8 cellular contexts compared by ENCODE assay signal in genomic region chr4:139030614-139031235, GRCh38. TPM values are rescaled to one million over a fixed set of nuclear protein-coding genes. Genes with fewer than 3 reads are reported as not detected.
A peak's percentile ranks its signal among the peaks of the same experiment; 100 is the strongest.
DNase-seq lines count a peak whose midpoint lies in the region; ATAC-seq and TF ChIP-seq lines count a peak whose summit lies in the region.

No MANE protein-coding gene starts in this region.

- BruUV-seq in mammary epithelial cell (replicated peaks; lab: Mats Ljungman, UMichigan): no TSS peak

- H3K36me3 ChIP-seq in WERI-Rb-1 (peaks cover 6% of the 10 kb centered on the region), mammary epithelial cell (ENCODE audit: insufficient read depth, low read length) (no peaks in the 10 kb centered on the region)

- H3K4me3 ChIP-seq in WERI-Rb-1 (ENCODE audit: low read depth, low read length): no peak overlapping the region
- no peak overlapping the region for H3K4me3 ChIP-seq in mammary epithelial cell (replicated peaks in 1 of 3; ENCODE audit: insufficient read depth in 1 of 3, low read depth in 2 of 3, low read length in 3 of 3)

- no peaks in the 10 kb centered on the region for H3K9me3 ChIP-seq in WERI-Rb-1 (ENCODE audit: severe bottlenecking)
- no peaks in the 10 kb centered on the region for H3K9me3 ChIP-seq in mammary epithelial cell (replicated peaks; ENCODE audit: insufficient read depth, low read length)

- H4K20me1 ChIP-seq in mammary epithelial cell (ENCODE audit: insufficient read depth, low read length): peaks cover 2% of the 10 kb centered on the region

- H3K4me2 ChIP-seq in mammary epithelial cell (ENCODE audit: insufficient read depth, low read depth, low read length): no peak overlapping the region

- intact Hi-C loops in mammary epithelial cell (cut with micrococcal nuclease): loop anchor here (1.0 to 5.0 kb wide), 6 partner anchors 14 to 266 kb away; partner anchors contain the start of genes ELF2 and MGARP

- dilution Hi-C loops in mammary epithelial cell (cut with HindIII; ENCODE audit: low sequenced_read_pairs): no loop called here

- H3K79me2 ChIP-seq in mammary epithelial cell (ENCODE audit: insufficient read depth, low read length): peaks cover 92% of the 10 kb centered on the region

- CTCF ChIA-PET in mammary epithelial cell (lab: Charles Lee; ENCODE audit: low non-redundant PET): interaction anchor here (0.5 to 0.8 kb wide), 15 partner anchors 8 to 598 kb away, joined by 3 to 36 read pairs (median 4); no protein-coding TSS in a partner anchor

- in situ Hi-C loops in mammary epithelial cell (cut with MboI; ENCODE audit: low sequenced_read_pairs in 2 of 2): no loop called here

- 43% methylated on average over 14 of the region's 14 CpGs for WGBS in mammary epithelial cell (ENCODE audit: low coverage, missing lambda C conversion rate)

- H3K27ac ChIP-seq in WERI-Rb-1 (no peak overlapping the region), mammary epithelial cell (ENCODE audit: insufficient read depth, low read depth, low read length) (no peak overlapping the region)

- TF ChIP-seq CTCF in WERI-Rb-1 (IDR thresholded peaks at IDR 0.05; ENCODE audit: low read depth, low read length): peak; percentile 93
- peak; percentile 82 to 93 for TF ChIP-seq CTCF in mammary epithelial cell (conservative IDR thresholded peaks at IDR 0.05 in 1 of 2, IDR thresholded peaks at IDR 0.05 in 1 of 2; ENCODE audit: extremely low read depth in 1 of 2, insufficient read depth in 1 of 2, low read depth in 1 of 2, low read length in 2 of 2)

- H3K9ac ChIP-seq in mammary epithelial cell (ENCODE audit: insufficient read depth, low read length): no peak overlapping the region

- DNase-seq in SIG-M5 treated with dmso at 0.1 percent for 504 hours (lab: John Stamatoyannopoulos, UW; ENCODE audit: unreplicated experiment): peak; percentile 61
- DNase-seq in SIG-M5 (lab: John Stamatoyannopoulos, UW): no peak
- DNase-seq in NCI-H2107 (lab: John Stamatoyannopoulos, UW): peak; percentile 33
- DNase-seq in WERI-Rb-1: peak; percentile 81
- peak; percentile 66 for DNase-seq in mammary epithelial cell
- DNase-seq in islet precursor cell: peak; percentile 79
- DNase-seq in stimulated activated CD4-positive, alpha-beta T cell treated with anti-CD3 and anti-CD28 coated beads, Interleukin-1b, Interleukin-23, amount 100 ng/mL, for 4 hours (ENCODE audit: low read depth in 2 of 2): peak; percentile 34 to 73

- H3K4me1 ChIP-seq in mammary epithelial cell (ENCODE audit: insufficient read depth, low read length): no peaks in the 10 kb centered on the region

- no peak overlapping the region for H2AFZ ChIP-seq in mammary epithelial cell (ENCODE audit: low read depth, low read length)

- no peaks in the 10 kb centered on the region for H3K27me3 ChIP-seq in WERI-Rb-1 (ENCODE audit: insufficient read depth, low read depth, severe bottlenecking)
- H3K27me3 ChIP-seq in mammary epithelial cell (ENCODE audit: insufficient read depth, low read length): no peaks in the 10 kb centered on the region

- peak; percentile 70 for ATAC-seq in HG02973 (IDR thresholded peaks at IDR 0.05; ENCODE audit: unreplicated experiment)

RNA-seq across cellular contexts. Expression of gene NOCT, which starts 15.1 kb away (rescaled TPM):
- 10 to 100 TPM; 20.6 to 34.8 TPM for total RNA-seq in mammary epithelial cell
- 7.4 TPM for polyA plus RNA-seq in mammary epithelial cell
- polyA minus RNA-seq in mammary epithelial cell: 60.6 TPM
